Comparison of ENCODE assay signal across 1 cellular context in genomic region chr3:31968927-31969418, GRCh38.
A peak's percentile ranks its signal among the peaks of the same experiment; 100 is the strongest.
TF ChIP-seq lines count a peak whose summit lies in the region.

No MANE protein-coding gene starts in this region.

TF ChIP-seq in A549, 52 proteins besides CTCF, POLR2A, EP300 and RAD21 (continued from another document):
- TF ChIP-seq REST (IDR thresholded peaks at IDR 0.05) (no peak), CBX8 (IDR thresholded peaks at IDR 0.05) (no peak), CHD4 (IDR thresholded peaks at IDR 0.05; ENCODE audit: borderline replicate concordance) (no peak), CEBPB (IDR thresholded peaks at IDR 0.05) (peak in 1 of 2 experiments; percentile 48; a peak in 1 of 4 replicates), RNF2 (IDR thresholded peaks at IDR 0.05; ENCODE audit: borderline replicate concordance, low read depth) (no peak), GATA3 (IDR thresholded peaks at IDR 0.05; ENCODE audit: borderline replicate concordance) (peak; percentile 86), ATOH8 (CRISPR knock-in tag; IDR thresholded peaks at IDR 0.05; ENCODE audit: low read depth) (no peak), ZC3H11A (IDR thresholded peaks at IDR 0.05) (no peak), NPAS2 (CRISPR knock-in tag; IDR thresholded peaks at IDR 0.05; ENCODE audit: borderline replicate concordance) (no peak), ZSCAN20 (CRISPR knock-in tag; IDR thresholded peaks at IDR 0.05) (no peak), NFE2L2 (conservative IDR thresholded peaks at IDR 0.05; ENCODE audit: low read length) (no peak), E2F6 (IDR thresholded peaks at IDR 0.05; ENCODE audit: borderline replicate concordance, low read depth) (no peak), TP53 (CRISPR knock-in tag; IDR thresholded peaks at IDR 0.05) (no peak), MAX (IDR thresholded peaks at IDR 0.05) (peak; percentile 75), EHF (CRISPR knock-in tag; IDR thresholded peaks at IDR 0.05) (no peak), HOXA7 (CRISPR knock-in tag; IDR thresholded peaks at IDR 0.05) (no peak), FOXS1 (CRISPR knock-in tag; IDR thresholded peaks at IDR 0.05) (no peak), TFCP2L1 (CRISPR knock-in tag; IDR thresholded peaks at IDR 0.05) (no peak), RFX5 (IDR thresholded peaks at IDR 0.05) (no peak), HDAC2 (IDR thresholded peaks at IDR 0.05) (no peak), RARB (CRISPR knock-in tag; IDR thresholded peaks at IDR 0.05) (no peak), HOXB13 (CRISPR knock-in tag; IDR thresholded peaks at IDR 0.05; ENCODE audit: low read depth) (no peak), JUN (IDR thresholded peaks at IDR 0.05) (peak in 1 of 2 experiments; percentile 45; a peak in 2 of 5 replicates), USF2 (IDR thresholded peaks at IDR 0.05) (no peak), PHF8 (IDR thresholded peaks at IDR 0.05; ENCODE audit: borderline replicate concordance, low read depth) (no peak), SMC3 (IDR thresholded peaks at IDR 0.05) (no peak; the same call in 2 of the 3 replicates), HOXB5 (CRISPR knock-in tag; IDR thresholded peaks at IDR 0.05) (peak; percentile 87), MAZ (IDR thresholded peaks at IDR 0.05; ENCODE audit: borderline replicate concordance, low read depth, low read length) (no peak), CBX2 (IDR thresholded peaks at IDR 0.05; ENCODE audit: borderline replicate concordance, low read depth) (no peak), HES2 (IDR thresholded peaks at IDR 0.05) (no peak), HMGXB4 (CRISPR knock-in tag; IDR thresholded peaks at IDR 0.05; ENCODE audit: borderline replicate concordance) (no peak), KDM1A (IDR thresholded peaks at IDR 0.05; ENCODE audit: low read depth) (no peak), ZFP36 (IDR thresholded peaks at IDR 0.05; ENCODE audit: borderline replicate concordance, partially characterized antibody) (peak; percentile 50), BHLHE40 (IDR thresholded peaks at IDR 0.05; ENCODE audit: low read depth, low read length) (no peak), KDM5A (IDR thresholded peaks at IDR 0.05) (no peak), HEYL (CRISPR knock-in tag; IDR thresholded peaks at IDR 0.05) (no peak), SREBF2 (IDR thresholded peaks at IDR 0.05) (no peak), JUNB (IDR thresholded peaks at IDR 0.05) (peak; percentile 68; the same call in 1 of the 2 replicates), ESRRA (IDR thresholded peaks at IDR 0.05; ENCODE audit: borderline replicate concordance, low read length) (no peak), FOSB (CRISPR knock-in tag; IDR thresholded peaks at IDR 0.05) (no peak), RCOR1 (IDR thresholded peaks at IDR 0.05; ENCODE audit: low read depth, low read length) (no peak), POLR2AphosphoS2 (conservative IDR thresholded peaks at IDR 0.05; ENCODE audit: low read length) (no peak), FOSL2 (IDR thresholded peaks at IDR 0.05) (no peak), FOSL2 (CRISPR knock-in tag; IDR thresholded peaks at IDR 0.05) (peak; percentile 80), PBX3 (IDR thresholded peaks at IDR 0.05) (peak; percentile 86), MAFK (IDR thresholded peaks at IDR 0.05; ENCODE audit: partially characterized antibody) (no peak), CHD2 (IDR thresholded peaks at IDR 0.05; ENCODE audit: low read length, partially characterized antibody) (no peak), ZNF302 (CRISPR knock-in tag; IDR thresholded peaks at IDR 0.05) (no peak), NR3C1 (IDR thresholded peaks at IDR 0.05) (no peak)
